3 cellular contexts compared by ENCODE assay signal in genomic region chr4:683247-683897, GRCh38.
TF ChIP-seq lines count a peak whose summit lies in the region.

No MANE protein-coding gene starts in this region.

TF ChIP-seq in SK-N-SH treated with all-trans-retinoic acid at 6 μM for 48 hours, 23 proteins besides CTCF, POLR2A, EP300 and RAD21:
- TF ChIP-seq ZNF70 (CRISPR knock-in tag; IDR thresholded peaks at IDR 0.05): no peak
- TF ChIP-seq TSHZ2 (CRISPR knock-in tag; IDR thresholded peaks at IDR 0.05): no peak
- TF ChIP-seq RARB (CRISPR knock-in tag; IDR thresholded peaks at IDR 0.05): no peak
- no peak for TF ChIP-seq ZFP3 (CRISPR knock-in tag; IDR thresholded peaks at IDR 0.05)
- no peak for TF ChIP-seq TCF4 (CRISPR knock-in tag; IDR thresholded peaks at IDR 0.05; ENCODE audit: borderline replicate concordance)
- TF ChIP-seq ISL1 (CRISPR knock-in tag; IDR thresholded peaks at IDR 0.05): no peak
- no peak for TF ChIP-seq POU6F1 (CRISPR knock-in tag; IDR thresholded peaks at IDR 0.05; ENCODE audit: borderline replicate concordance, low read depth)
TF ChIP-seq in SK-N-SH treated with all-trans-retinoic acid at 6 μM for 48 hours: peak in this region for 0.

TF ChIP-seq in SK-N-SH, 30 proteins besides CTCF, POLR2A, EP300 and RAD21:
- TF ChIP-seq POLR2AphosphoS5 (IDR thresholded peaks at IDR 0.05; ENCODE audit: low read depth, low read length): no peak
- no peak for TF ChIP-seq NRF1 (IDR thresholded peaks at IDR 0.05; ENCODE audit: low read depth, low read length)
- TF ChIP-seq TAF1 (IDR thresholded peaks at IDR 0.05; ENCODE audit: borderline replicate concordance, low read depth, low read length): no peak
- no peak for TF ChIP-seq TCF12 (IDR thresholded peaks at IDR 0.05)
- no peak for TF ChIP-seq ELF1 (IDR thresholded peaks at IDR 0.05)
- no peak for TF ChIP-seq FOXJ3 (CRISPR knock-in tag; IDR thresholded peaks at IDR 0.05)
- TF ChIP-seq JUND (IDR thresholded peaks at IDR 0.05): no peak

TF ChIP-seq in H1, 55 proteins besides CTCF, POLR2A, EP300 and RAD21:
- TF ChIP-seq JUN (IDR thresholded peaks at IDR 0.05; ENCODE audit: low read depth, low read length) (no peak), SRF (IDR thresholded peaks at IDR 0.05; ENCODE audit: low read depth, low read length) (no peak), ZNF274 (IDR thresholded peaks at IDR 0.05; ENCODE audit: borderline replicate concordance, extremely low read depth, low read length) (no peak), CHD1 (IDR thresholded peaks at IDR 0.05; ENCODE audit: low read depth, low read length) (no peak), ASH2L (IDR thresholded peaks at IDR 0.05; ENCODE audit: low read length) (no peak), KDM4A (IDR thresholded peaks at IDR 0.05; ENCODE audit: low read depth, low read length, severe bottlenecking) (no peak), RFX5 (IDR thresholded peaks at IDR 0.05; ENCODE audit: borderline replicate concordance, low read depth, low read length) (no peak), E2F6 (IDR thresholded peaks at IDR 0.05) (no peak), SP4 (IDR thresholded peaks at IDR 0.05; ENCODE audit: low read length) (no peak), HDAC6 (IDR thresholded peaks at IDR 0.05; ENCODE audit: low read depth, low read length) (no peak), NANOG (IDR thresholded peaks at IDR 0.05; ENCODE audit: insufficient read depth, low read depth, low read length, poor library complexity, severe bottlenecking) (no peak), POU5F1 (IDR thresholded peaks at IDR 0.05; ENCODE audit: low read depth, low read length) (no peak), BACH1 (IDR thresholded peaks at IDR 0.05; ENCODE audit: low read length) (no peak), MAFK (IDR thresholded peaks at IDR 0.05; ENCODE audit: low read depth, low read length) (no peak), SP2 (IDR thresholded peaks at IDR 0.05; ENCODE audit: low read length) (no peak), YY1 (IDR thresholded peaks at IDR 0.05; ENCODE audit: low read depth, low read length) (no peak)
